ENCODE assay signal across 16 cellular contexts in the genomic region with DNA sequence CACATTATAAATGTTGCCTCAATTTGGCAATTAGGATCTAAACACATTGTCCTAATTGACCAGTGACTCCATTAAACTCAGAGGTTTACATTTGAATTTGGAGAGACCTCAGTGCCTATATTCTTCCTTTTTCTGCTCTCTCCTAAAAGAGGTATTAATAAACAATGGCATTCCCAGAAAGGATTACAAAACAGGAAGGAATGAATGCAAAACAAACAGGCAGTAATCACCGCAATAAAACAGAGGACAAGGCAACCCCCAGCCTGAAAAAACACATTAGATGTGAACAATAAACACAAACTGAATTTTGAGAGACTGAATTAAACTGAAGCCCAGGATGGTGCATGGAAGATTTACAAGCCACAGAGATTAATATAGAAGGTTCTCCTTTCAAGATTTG.
DNase-seq lines count a peak whose midpoint lies in the region; TF ChIP-seq lines count a peak whose summit lies in the region.
"Had no signal": no experiment of that assay in that cellular context is flagged by ENCODE, and none has a peak within 500 bp of the region (broad histone marks: within the 10 kb centered on the region; RNA-seq: fewer than 3 reads in every experiment).

No MANE protein-coding gene starts in this region.

- H4K20me1 ChIP-seq in GM23248 (ENCODE audit: insufficient read depth) = no peaks in the 10 kb centered on the region
- no peaks in the 10 kb centered on the region for H4K20me1 ChIP-seq in OCI-LY7 (ENCODE audit: insufficient read depth, low read length)

- no peaks in the 10 kb centered on the region for H3K36me3 Mint-ChIP-seq in endothelial cell (ENCODE audit: low read depth, unreplicated experiment)
- H3K36me3 Mint-ChIP-seq: CD14-positive monocyte had no signal

- H3K4me3 ChIP-seq in GM23248 (peak overlapping the region; percentile 9; the same call in 1 of the 2 replicates), OCI-LY7 (ENCODE audit: low read depth, low read length, poor library complexity, severe bottlenecking) (no peak overlapping the region)
- H3K4me3 ChIP-seq: PC-9, SJCRH30 had no signal

- peak overlapping the region; percentile 62 for H3K27ac Mint-ChIP-seq in endothelial cell (ENCODE audit: unreplicated experiment)

- H3K79me2 ChIP-seq in GM23248 (ENCODE audit: insufficient read depth) (peaks cover 59% of the 10 kb centered on the region), OCI-LY7 (ENCODE audit: insufficient read depth, low read depth, low read length) (no peaks in the 10 kb centered on the region)

- H3K4me1 ChIP-seq in GM23248 (ENCODE audit: insufficient read depth) (peaks cover 18% of the 10 kb centered on the region), OCI-LY7 (ENCODE audit: insufficient read depth, low read length, poor library complexity, severe bottlenecking) (no peaks in the 10 kb centered on the region)
- H3K4me1 ChIP-seq: SJCRH30 had no signal

- no peak for TF ChIP-seq CTCF in endothelial cell (IDR thresholded peaks at IDR 0.05; ENCODE audit: unreplicated experiment)
- no peak for TF ChIP-seq CTCF in OCI-LY7 (conservative IDR thresholded peaks at IDR 0.05; ENCODE audit: low read length)

- H2AFZ ChIP-seq in GM23248 (no peak overlapping the region), OCI-LY7 (ENCODE audit: low read length) (no peak overlapping the region)
- H2AFZ ChIP-seq: PC-9 had no signal

- H3K9me3 ChIP-seq in GM23248 (ENCODE audit: low read depth) (no peaks in the 10 kb centered on the region), OCI-LY7 (ENCODE audit: low read length) (no peaks in the 10 kb centered on the region)
- H3K9me3 ChIP-seq: SJCRH30 had no signal

- in situ Hi-C loops in GM23248 (cut with MboI) = no loop called here

- peak; percentile 25 for DNase-seq in COR-L47 (lab: John Stamatoyannopoulos, UW)
- peak; percentile 14 for DNase-seq in GM23248
- DNase-seq in NCI-H69 (lab: John Stamatoyannopoulos, UW) = peak; percentile 55
- DNase-seq in endothelial cell (ENCODE audit: low spot score) = no peak
- no peak for DNase-seq in OCI-LY7 (ENCODE audit: low spot score)
- DNase-seq in NCI-H187 treated with DMSO at 0.1 percent for 48 hours (lab: John Stamatoyannopoulos, UW) = no peak
- no peak for DNase-seq in NCI-H2171 (lab: John Stamatoyannopoulos, UW)
- DNase-seq: MV-4-11; NCI-H146; NCI-H510A; NK-92 treated with Interleukin-12 subunit alpha and Interleukin-12 subunit beta, amount 100 ng/mL, for 24 hours; PC-9; SJCRH30; SW 1271 had no signal

- H3K27ac ChIP-seq in GM23248 (no peak overlapping the region), OCI-LY7 (ENCODE audit: low read depth, low read length, poor library complexity, severe bottlenecking) (no peak overlapping the region)
- H3K27ac ChIP-seq: HL-60, PC-9, SJCRH30 had no signal

- H3K36me3 ChIP-seq in GM23248 (ENCODE audit: low read depth) (no peaks in the 10 kb centered on the region), OCI-LY7 (ENCODE audit: insufficient read depth, low read length) (no peaks in the 10 kb centered on the region)
- H3K36me3 ChIP-seq: SJCRH30 had no signal

- 17 to 21% methylated on average over 1 of the region's 1 CpG for WGBS in GM23248 (ENCODE audit: low coverage in 1 of 2, low lambda C conversion rate in 2 of 2, missing lambda C conversion rate in 2 of 2), 2 experiments

- POLR2A ChIA-PET in OCI-LY7 (lab: Charles Lee) = no interaction called here

- no peak overlapping the region for H3K4me3 Mint-ChIP-seq in endothelial cell (ENCODE audit: unreplicated experiment)
- H3K4me3 Mint-ChIP-seq: CD14-positive monocyte had no signal

- no peaks in the 10 kb centered on the region for H3K9me2 ChIP-seq in GM23248 (ENCODE audit: insufficient read depth)
- no peaks in the 10 kb centered on the region for H3K9me2 ChIP-seq in OCI-LY7 (ENCODE audit: insufficient read depth, low read length)

- no peaks in the 10 kb centered on the region for H3F3A ChIP-seq in GM23248 (ENCODE audit: insufficient read depth)

- H3K4me1 Mint-ChIP-seq in endothelial cell (ENCODE audit: unreplicated experiment) = peaks cover 19% of the 10 kb centered on the region
- H3K4me1 Mint-ChIP-seq: CD14-positive monocyte had no signal

- no peaks in the 10 kb centered on the region for H3K9me3 Mint-ChIP-seq in endothelial cell (ENCODE audit: unreplicated experiment)

- H3K9ac ChIP-seq in GM23248 = no peak overlapping the region

- H3K27me3 Mint-ChIP-seq in endothelial cell (ENCODE audit: unreplicated experiment) = peaks cover 1% of the 10 kb centered on the region

- H3K4me2 ChIP-seq in GM23248 (ENCODE audit: unreplicated experiment) = peak overlapping the region; percentile 47
- no peak overlapping the region for H3K4me2 ChIP-seq in OCI-LY7 (ENCODE audit: low read length)
- H3K4me2 ChIP-seq: PC-9 had no signal

- no TSS peak for BruUV-seq in OCI-LY7 (replicated peaks; lab: Mats Ljungman, UMichigan)

- intact Hi-C loops in OCI-LY7 (cut with micrococcal nuclease; ENCODE audit: unreplicated experiment) = no loop called here

- no peaks in the 10 kb centered on the region for H3K27me3 ChIP-seq in GM23248 (replicated peaks; ENCODE audit: insufficient read depth)
- H3K27me3 ChIP-seq: SJCRH30 had no signal

- CTCF ChIA-PET in OCI-LY7 (lab: Charles Lee; ENCODE audit: unreplicated experiment) = no interaction called here

Comparison
In these comparisons a context has a peak if more than half of its experiments do, and no peak if none do; other contexts are left out.
1. DNase-seq: peak in COR-L47 (single experiment), GM23248 (single experiment) and NCI-H69 (single experiment); none in endothelial cell (single experiment), OCI-LY7 (single experiment), NCI-H187 treated with DMSO at 0.1 percent for 48 hours (single experiment) and NCI-H2171 (single experiment).